In genomic region chr7:127187740-127188139, GRCh38 we compare ENCODE assay signal across 26 cellular contexts.
"Had no signal": no experiment of that assay in that cellular context is flagged by ENCODE, and none has a peak within 500 bp of the region (broad histone marks: within the 10 kb centered on the region; RNA-seq: fewer than 3 reads in every experiment).

No MANE protein-coding gene starts in this region.

- ATAC-seq: activated CD4-positive, alpha-beta T cell treated with anti-CD3 and anti-CD28 coated beads for 36 hours; activated T-helper 17 cell treated with anti-CD3 and anti-CD28 coated beads, Interleukin-2, amount 50 U/mL, for 72 hours; body of pancreas; effector memory CD8-positive, alpha-beta T cell; foreskin keratinocyte; gastrocnemius medialis; heart left ventricle had no signal

- H3K9me3 Mint-ChIP-seq: activated CD4-positive, alpha-beta memory T cell treated with anti-CD3 and anti-CD28 coated beads for 36 hours; activated CD4-positive, alpha-beta T cell treated with anti-CD3 and anti-CD28 coated beads, Interleukin-2, amount 10 ng/mL, durations not matched to agents 24 days and 14 days; activated T-cell treated with anti-CD3 and anti-CD28 coated beads, Interleukin-2, amount 50 U/mL, for 4 hours; activated T-helper 17 cell treated with anti-CD3 and anti-CD28 coated beads, Interleukin-2, amount 50 U/mL, for 72 hours; effector memory CD8-positive, alpha-beta T cell had no signal

- H3K4me1 Mint-ChIP-seq: activated CD4-positive, alpha-beta T cell treated with anti-CD3 and anti-CD28 coated beads, Interleukin-2, amount 10 ng/mL, durations not matched to agents 24 days and 14 days had no signal

- H3K27ac ChIP-seq: body of pancreas, esophagus muscularis mucosa, foreskin keratinocyte, gastrocnemius medialis, heart left ventricle had no signal

- H3K4me1 ChIP-seq: body of pancreas, esophagus muscularis mucosa, foreskin keratinocyte, gastrocnemius medialis had no signal

- DNase-seq: activated CD4-positive, alpha-beta memory T cell treated with anti-CD3 and anti-CD28 coated beads for 36 hours; activated CD4-positive, alpha-beta T cell treated with anti-CD3 and anti-CD28 coated beads for 36 hours; activated CD4-positive, alpha-beta T cell treated with anti-CD3 and anti-CD28 coated beads, Interleukin-2, amount 10 ng/mL, durations not matched to agents 24 days and 14 days; activated CD4-positive, CD25-positive, alpha-beta regulatory T cell; activated CD4-positive, CD25-positive, alpha-beta regulatory T cell treated with anti-CD3 and anti-CD28 coated beads, Interleukin-2, amount 50 U/mL, for 72 hours; activated CD8-positive, alpha-beta memory T cell treated with anti-CD3 and anti-CD28 coated beads for 24 hours; activated effector memory CD4-positive, alpha-beta T cell treated with Interleukin-2 at 50 U/mL for 16 hours; activated gamma-delta T cell treated with Interleukin-2 at 50 U/mL for 16 hours; activated naive CD4-positive, alpha-beta T cell treated with anti-CD3 and anti-CD28 coated beads, Interleukin-2, amount 50 U/mL, for 16 hours; activated naive CD4-positive, alpha-beta T cell treated with Interleukin-2 at 50 U/mL for 16 hours; activated T-cell treated with anti-CD3 and anti-CD28 coated beads, Interleukin-2, amount 50 U/mL, for 4 hours; amniotic stem cell; anterior cingulate cortex; body of pancreas; cortex of kidney; dermis blood vessel endothelial cell; effector CD4-positive, alpha-beta T cell; effector memory CD8-positive, alpha-beta T cell; erythroblast; foreskin keratinocyte; gastrocnemius medialis; glutamatergic neuron; heart left ventricle had no signal

- H3K4me3 Mint-ChIP-seq: activated CD4-positive, alpha-beta memory T cell treated with anti-CD3 and anti-CD28 coated beads for 36 hours; activated CD4-positive, alpha-beta T cell treated with anti-CD3 and anti-CD28 coated beads for 36 hours; activated CD4-positive, alpha-beta T cell treated with anti-CD3 and anti-CD28 coated beads, Interleukin-2, amount 10 ng/mL, durations not matched to agents 24 days and 14 days; activated naive CD8-positive, alpha-beta T cell; activated T-cell treated with anti-CD3 and anti-CD28 coated beads, Interleukin-2, amount 50 U/mL, for 4 hours; activated T-helper 17 cell treated with anti-CD3 and anti-CD28 coated beads, Interleukin-2, amount 50 U/mL, for 72 hours; effector memory CD8-positive, alpha-beta T cell had no signal

- H3K36me3 Mint-ChIP-seq: activated CD4-positive, alpha-beta memory T cell treated with anti-CD3 and anti-CD28 coated beads for 36 hours; activated naive CD8-positive, alpha-beta T cell had no signal

- H3K36me3 ChIP-seq: esophagus muscularis mucosa, gastrocnemius medialis, heart left ventricle had no signal

- H3K27me3 ChIP-seq: body of pancreas, foreskin keratinocyte, gastrocnemius medialis, heart left ventricle had no signal

- H3K4me3 ChIP-seq: body of pancreas, esophagus muscularis mucosa, gastrocnemius medialis, heart left ventricle had no signal

- H3K9me3 ChIP-seq: body of pancreas, esophagus muscularis mucosa, gastrocnemius medialis had no signal

- H3K27ac Mint-ChIP-seq: activated CD4-positive, alpha-beta memory T cell treated with anti-CD3 and anti-CD28 coated beads for 36 hours; activated CD4-positive, alpha-beta T cell treated with anti-CD3 and anti-CD28 coated beads for 36 hours; activated CD4-positive, alpha-beta T cell treated with anti-CD3 and anti-CD28 coated beads, Interleukin-2, amount 10 ng/mL, durations not matched to agents 24 days and 14 days; activated naive CD8-positive, alpha-beta T cell; activated T-helper 17 cell treated with anti-CD3 and anti-CD28 coated beads, Interleukin-2, amount 50 U/mL, for 72 hours; effector memory CD8-positive, alpha-beta T cell had no signal
